Comparison of ENCODE assay signal across 19 cellular contexts in genomic region chr4:10761903-10762302, GRCh38.
DNase-seq lines count a peak whose midpoint lies in the region; ATAC-seq and TF ChIP-seq lines count a peak whose summit lies in the region.
"Had no signal": no experiment of that assay in that cellular context is flagged by ENCODE, and none has a peak within 500 bp of the region (broad histone marks: within the 10 kb centered on the region; RNA-seq: fewer than 3 reads in every experiment).

No MANE protein-coding gene starts in this region.

- H3K4me1 Mint-ChIP-seq in chondrocyte (ENCODE audit: low read depth) (peaks cover 16% of the 10 kb centered on the region), osteocyte (ENCODE audit: unreplicated experiment) (peaks cover 47% of the 10 kb centered on the region)

- DNase-seq in GM23248: peak; percentile 53
- peak; percentile 42 for DNase-seq in MG63
- no peak for DNase-seq in chondrocyte (ENCODE audit: low spot score)
- DNase-seq in osteocyte (ENCODE audit: extremely low spot score, unreplicated experiment): no peak
- no peak for DNase-seq in NCI-H524 treated with DMSO at 0.1 percent for 48 hours (lab: John Stamatoyannopoulos, UW)
- DNase-seq in NCI-H69 (lab: John Stamatoyannopoulos, UW): no peak
- DNase-seq: AML-193, DMS79, KG1, NCI-H1436, NCI-H1930, NCI-H345, NCI-H526 treated with DMSO at 0.1 percent for 48 hours, SW 1271 had no signal

- no peaks in the 10 kb centered on the region for H4K20me1 ChIP-seq in GM23248 (ENCODE audit: insufficient read depth)

- in situ Hi-C loops in GM23248 (cut with MboI): no loop called here

- ATAC-seq in GM19023 (IDR thresholded peaks at IDR 0.05; ENCODE audit: unreplicated experiment) (no peak), GM21529 (IDR thresholded peaks at IDR 0.05; ENCODE audit: unreplicated experiment) (no peak)
- ATAC-seq: HepG2, Panc1 had no signal

- no peak overlapping the region for H3K4me2 ChIP-seq in GM23248 (ENCODE audit: unreplicated experiment)

- no peaks in the 10 kb centered on the region for H3K27me3 ChIP-seq in GM23248 (replicated peaks; ENCODE audit: insufficient read depth)
- H3K27me3 ChIP-seq in MG63: no peaks in the 10 kb centered on the region

- H3K27me3 Mint-ChIP-seq in chondrocyte (ENCODE audit: low read depth) (no peaks in the 10 kb centered on the region), osteocyte (ENCODE audit: unreplicated experiment) (no peaks in the 10 kb centered on the region)

- H3K27ac Mint-ChIP-seq in chondrocyte (ENCODE audit: unreplicated experiment) (peak overlapping the region; percentile 6), osteocyte (ENCODE audit: unreplicated experiment) (peak overlapping the region; percentile 32)

- WGBS in GM23248 (ENCODE audit: low coverage in 1 of 2, low lambda C conversion rate in 2 of 2, missing lambda C conversion rate in 2 of 2), 2 experiments: 36 to 64% methylated on average over 1 of the region's 1 CpG

- H3K9ac ChIP-seq in GM23248: peak overlapping the region; percentile 4; the same call in 1 of the 2 replicates

- peaks cover 22% of the 10 kb centered on the region for H3F3A ChIP-seq in GM23248 (ENCODE audit: insufficient read depth)

- H3K4me3 Mint-ChIP-seq in chondrocyte (ENCODE audit: unreplicated experiment) (no peak overlapping the region), osteocyte (ENCODE audit: unreplicated experiment) (no peak overlapping the region)

- peak overlapping the region; percentile 64 for H3K27ac ChIP-seq in GM23248
- H3K27ac ChIP-seq: C4-2B had no signal

- H3K4me3 ChIP-seq in GM23248: no peak overlapping the region
- no peak overlapping the region for H3K4me3 ChIP-seq in MG63

- no peaks in the 10 kb centered on the region for H3K9me2 ChIP-seq in GM23248 (ENCODE audit: insufficient read depth)

- TF ChIP-seq CTCF in chondrocyte (IDR thresholded peaks at IDR 0.05) (no peak), osteocyte (IDR thresholded peaks at IDR 0.05) (no peak)

- no peak overlapping the region for H2AFZ ChIP-seq in GM23248

- H3K9me3 Mint-ChIP-seq in chondrocyte (ENCODE audit: low read depth) (no peaks in the 10 kb centered on the region), osteocyte (ENCODE audit: unreplicated experiment) (no peaks in the 10 kb centered on the region)

- peaks cover 9% of the 10 kb centered on the region; the same call in 1 of the 2 replicates for H3K4me1 ChIP-seq in GM23248 (ENCODE audit: insufficient read depth)

- H3K9me3 ChIP-seq in GM23248 (ENCODE audit: low read depth) (no peaks in the 10 kb centered on the region), MG63 (no peaks in the 10 kb centered on the region)

- H3K36me3 ChIP-seq in GM23248 (ENCODE audit: low read depth) (no peaks in the 10 kb centered on the region), MG63 (no peaks in the 10 kb centered on the region)

- H3K79me2 ChIP-seq in GM23248 (ENCODE audit: insufficient read depth): no peaks in the 10 kb centered on the region

- no peaks in the 10 kb centered on the region for H3K36me3 Mint-ChIP-seq in chondrocyte (ENCODE audit: low read depth)
- no peaks in the 10 kb centered on the region for H3K36me3 Mint-ChIP-seq in osteocyte (ENCODE audit: unreplicated experiment)

Comparison
In these comparisons a context has a peak if more than half of its experiments do, and no peak if none do; other contexts are left out.
1. DNase-seq: peak in GM23248 (single experiment) and MG63 (single experiment); none in chondrocyte (single experiment), osteocyte (single experiment), NCI-H524 treated with DMSO at 0.1 percent for 48 hours (single experiment) and NCI-H69 (single experiment).